ENCODE assay signal across 11 cellular contexts in the genomic region with DNA sequence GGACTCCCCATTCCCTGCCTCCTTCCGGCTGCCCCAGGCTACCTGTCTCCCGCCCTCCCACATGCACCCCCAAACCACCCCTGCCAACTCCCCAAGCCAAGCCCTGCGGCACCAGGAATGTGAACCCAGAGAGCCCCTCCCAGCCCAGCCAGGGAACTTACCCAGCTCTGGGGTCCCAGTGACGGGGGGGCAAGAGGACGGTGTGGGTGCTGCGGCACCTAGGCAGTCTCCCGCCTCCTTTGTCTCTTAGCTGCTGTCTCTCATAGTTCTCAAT. TPM values are rescaled to one million over a fixed set of nuclear protein-coding genes. Genes with fewer than 3 reads are reported as not detected.
DNase-seq lines count a peak whose midpoint lies in the region; ATAC-seq and TF ChIP-seq lines count a peak whose summit lies in the region.
"Had no signal": no experiment of that assay in that cellular context is flagged by ENCODE, and none has a peak within 500 bp of the region (broad histone marks: within the 10 kb centered on the region; RNA-seq: fewer than 3 reads in every experiment).

No MANE protein-coding gene starts in this region.

- no peaks in the 10 kb centered on the region for H3K9me2 ChIP-seq in HCT116 (ENCODE audit: insufficient read depth)
- no peaks in the 10 kb centered on the region for H3K9me2 ChIP-seq in Karpas-422 (replicated peaks; ENCODE audit: insufficient read depth, low read length)

- TF ChIP-seq RAD21 in HCT116 (IDR thresholded peaks at IDR 0.05; ENCODE audit: low read depth) = no peak

- ATAC-seq in HCT116 (no peak), GM21717 (IDR thresholded peaks at IDR 0.05; ENCODE audit: unreplicated experiment) (no peak), HG03025 (IDR thresholded peaks at IDR 0.05; ENCODE audit: low FRiP score, unreplicated experiment) (no peak)
- no peak for ATAC-seq in stimulated activated memory B cell treated with anti-CD40 and anti-IgM and Interleukin-4, amounts not matched to agents 10 μg/mL and 1 μg/mL and 100 μg/mL, for 72 hours
- no peak for ATAC-seq in activated CD8-positive, alpha-beta T cell treated with anti-CD3 and anti-CD28 coated beads, Interleukin-2, amount 10 ng/mL, durations not matched to agents 7 days and 5 days

- H3K9ac ChIP-seq in HCT116 (ENCODE audit: low read length) (peak overlapping the region; percentile 56), Karpas-422 (ENCODE audit: low read length) (no peak overlapping the region)

- H3K36me3 Mint-ChIP-seq in brain = peaks cover 12% of the 10 kb centered on the region
- peaks cover 6% of the 10 kb centered on the region for H3K36me3 Mint-ChIP-seq in stimulated activated memory B cell treated with anti-CD40 and anti-IgM and Interleukin-4, amounts not matched to agents 10 μg/mL and 1 μg/mL and 100 μg/mL, for 72 hours
- H3K36me3 Mint-ChIP-seq in activated CD8-positive, alpha-beta T cell treated with anti-CD3 and anti-CD28 coated beads, Interleukin-2, amount 10 ng/mL, durations not matched to agents 7 days and 5 days (ENCODE audit: low read depth) = peaks cover 1% of the 10 kb centered on the region

- peaks cover 0 to 2% (median 0%) of the 10 kb centered on the region in 5 experiments for H3K9me3 Mint-ChIP-seq in brain
- no peaks in the 10 kb centered on the region for H3K9me3 Mint-ChIP-seq in stimulated activated memory B cell treated with anti-CD40 and anti-IgM and Interleukin-4, amounts not matched to agents 10 μg/mL and 1 μg/mL and 100 μg/mL, for 72 hours
- no peaks in the 10 kb centered on the region for H3K9me3 Mint-ChIP-seq in activated CD8-positive, alpha-beta T cell treated with anti-CD3 and anti-CD28 coated beads, Interleukin-2, amount 10 ng/mL, durations not matched to agents 7 days and 5 days (ENCODE audit: insufficient read depth)
- H3K9me3 Mint-ChIP-seq: central memory CD8-positive, alpha-beta T cell had no signal

- POLR2A ChIA-PET in HCT116 (lab: Charles Lee) = no interaction called here
- POLR2A ChIA-PET in activated CD8-positive, alpha-beta T cell treated with anti-CD3 and anti-CD28 coated beads, Interleukin-2, amount 10 ng/mL, durations not matched to agents 7 days and 5 days (lab: Charles Lee) = no interaction called here

- intact Hi-C loops in HCT116 (cut with micrococcal nuclease) = no loop called here

- H3K4me2 ChIP-seq in HCT116 (ENCODE audit: low read length) (peak overlapping the region; percentile 79), Karpas-422 (ENCODE audit: low read depth, low read length, poor library complexity, severe bottlenecking) (no peak overlapping the region)

- H3K4me3 ChIP-seq in HCT116 (replicated peaks in 1 of 2; ENCODE audit: low read depth in 1 of 2, low read length in 2 of 2) (peak overlapping the region; percentile 38 to 51), Karpas-422 (ENCODE audit: low read length) (no peak overlapping the region)

- peaks cover 27 to 43% of the 10 kb centered on the region in 2 experiments for H3K4me1 ChIP-seq in HCT116 (ENCODE audit: control insufficient read depth in 1 of 2, insufficient read depth in 2 of 2, low read length in 2 of 2)
- H3K4me1 ChIP-seq in Karpas-422 (ENCODE audit: low read length) = peaks cover 6% of the 10 kb centered on the region

- H3K4me1 Mint-ChIP-seq in brain = peaks cover 36% of the 10 kb centered on the region
- H3K4me1 Mint-ChIP-seq in stimulated activated memory B cell treated with anti-CD40 and anti-IgM and Interleukin-4, amounts not matched to agents 10 μg/mL and 1 μg/mL and 100 μg/mL, for 72 hours = peaks cover 20% of the 10 kb centered on the region
- peaks cover 8% of the 10 kb centered on the region for H3K4me1 Mint-ChIP-seq in activated CD8-positive, alpha-beta T cell treated with anti-CD3 and anti-CD28 coated beads, Interleukin-2, amount 10 ng/mL, durations not matched to agents 7 days and 5 days (ENCODE audit: low read depth)

- DNase-seq in HCT116 (ENCODE audit: low read depth, low spot score) = no peak
- peak; percentile 38 for DNase-seq in left kidney (ENCODE audit: low read depth, low spot score)
- DNase-seq in Karpas-422 = no peak
- no peak for DNase-seq in activated CD8-positive, alpha-beta T cell treated with anti-CD3 and anti-CD28 coated beads, Interleukin-2, amount 10 ng/mL, durations not matched to agents 7 days and 5 days
- DNase-seq: activated CD4-positive, CD25-positive, alpha-beta regulatory T cell treated with anti-CD3 and anti-CD28 coated beads, Interleukin-2, amount 50 U/mL, for 72 hours had no signal

- H3K27me3 Mint-ChIP-seq in brain = peaks cover 8% of the 10 kb centered on the region
- peaks cover 34% of the 10 kb centered on the region for H3K27me3 Mint-ChIP-seq in stimulated activated memory B cell treated with anti-CD40 and anti-IgM and Interleukin-4, amounts not matched to agents 10 μg/mL and 1 μg/mL and 100 μg/mL, for 72 hours
- H3K27me3 Mint-ChIP-seq in activated CD8-positive, alpha-beta T cell treated with anti-CD3 and anti-CD28 coated beads, Interleukin-2, amount 10 ng/mL, durations not matched to agents 7 days and 5 days (ENCODE audit: low read depth) = no peaks in the 10 kb centered on the region

- H2AFZ ChIP-seq in HCT116 (ENCODE audit: low read depth, low read length, poor library complexity, severe bottlenecking) (no peak overlapping the region), Karpas-422 (ENCODE audit: low read length) (no peak overlapping the region)

- H4K20me1 ChIP-seq in HCT116 (ENCODE audit: insufficient read depth) (no peaks in the 10 kb centered on the region), Karpas-422 (ENCODE audit: insufficient read depth, low read depth, low read length) (0 out of 2 replicates have a peak, but pooled peaks cover 4% of the 10 kb centered on the region)

- peak overlapping the region; percentile 7 to 91 (median 77) for H3K4me3 Mint-ChIP-seq in brain
- H3K4me3 Mint-ChIP-seq in stimulated activated memory B cell treated with anti-CD40 and anti-IgM and Interleukin-4, amounts not matched to agents 10 μg/mL and 1 μg/mL and 100 μg/mL, for 72 hours = no peak overlapping the region
- H3K4me3 Mint-ChIP-seq in activated CD8-positive, alpha-beta T cell treated with anti-CD3 and anti-CD28 coated beads, Interleukin-2, amount 10 ng/mL, durations not matched to agents 7 days and 5 days = no peak overlapping the region
- H3K4me3 Mint-ChIP-seq: central memory CD8-positive, alpha-beta T cell had no signal

- H3K27me3 ChIP-seq in HCT116 (ENCODE audit: insufficient read depth, low read length) = no peaks in the 10 kb centered on the region
- no peaks in the 10 kb centered on the region for H3K27me3 ChIP-seq in Karpas-422 (ENCODE audit: low read length)

- peak overlapping the region; percentile 75 for H3K27ac ChIP-seq in HCT116 (ENCODE audit: low read depth, low read length)
- no peak overlapping the region for H3K27ac ChIP-seq in Karpas-422 (ENCODE audit: low read length)

- peaks cover 7% of the 10 kb centered on the region for H3K79me2 ChIP-seq in HCT116 (ENCODE audit: insufficient read depth, low read length)
- peaks cover 6% of the 10 kb centered on the region for H3K79me2 ChIP-seq in Karpas-422 (ENCODE audit: low read length)

- H3K36me3 ChIP-seq in HCT116 (ENCODE audit: control insufficient read depth in 1 of 2, insufficient read depth in 2 of 2, low read length in 2 of 2) (no peaks in the 10 kb centered on the region), Karpas-422 (ENCODE audit: insufficient read depth, low read length) (no peaks in the 10 kb centered on the region)

- CTCF ChIA-PET in HCT116 (lab: Charles Lee) = no interaction called here
- CTCF ChIA-PET in activated CD8-positive, alpha-beta T cell treated with anti-CD3 and anti-CD28 coated beads, Interleukin-2, amount 10 ng/mL, durations not matched to agents 7 days and 5 days (lab: Charles Lee) = interaction anchor here (1.6 kb wide), 1 partner anchor 25 kb away, joined by 3 read pairs; no protein-coding TSS in a partner anchor

- RAD21 ChIA-PET in HCT116 (lab: Charles Lee; ENCODE audit: low non-redundant PET in 1 of 2, low total read pairs in 2 of 2, uncharacterized antibody in 2 of 2, unreplicated experiment in 2 of 2) = no interaction called here

- peak overlapping the region; percentile 81 to 98 (median 94) for H3K27ac Mint-ChIP-seq in brain
- peak overlapping the region; percentile 7 for H3K27ac Mint-ChIP-seq in stimulated activated memory B cell treated with anti-CD40 and anti-IgM and Interleukin-4, amounts not matched to agents 10 μg/mL and 1 μg/mL and 100 μg/mL, for 72 hours
- H3K27ac Mint-ChIP-seq in activated CD8-positive, alpha-beta T cell treated with anti-CD3 and anti-CD28 coated beads, Interleukin-2, amount 10 ng/mL, durations not matched to agents 7 days and 5 days = no peak overlapping the region

- no peak for TF ChIP-seq POLR2A in HCT116 (IDR thresholded peaks at IDR 0.05; ENCODE audit: borderline replicate concordance, extremely low read depth, insufficient read depth, insufficient read length)

- H3K9me3 ChIP-seq in HCT116 (ENCODE audit: control insufficient read depth in 1 of 2, insufficient read depth in 1 of 2, low read depth in 1 of 2, low read length in 2 of 2) = no peaks in the 10 kb centered on the region
- H3K9me3 ChIP-seq in Karpas-422 (ENCODE audit: low read length) = no peaks in the 10 kb centered on the region

- no peak for TF ChIP-seq CTCF in HCT116 (IDR thresholded peaks at IDR 0.05 in 2 of 3, conservative IDR thresholded peaks at IDR 0.05 in 1 of 3; ENCODE audit: borderline replicate concordance in 1 of 3, insufficient read depth in 1 of 3, low read depth in 2 of 3, low read length in 2 of 3)
- TF ChIP-seq CTCF in brain (conservative IDR thresholded peaks at IDR 0.05) = no peak

- no TSS peak for BruUV-seq in HCT116 (replicated peaks; lab: Mats Ljungman, UMichigan)

RNA-seq across cellular contexts. Expression of a gene that starts 0.6 kb away (rescaled TPM):
- total RNA-seq in HCT116 (2021; ENCODE audit: unreplicated experiment) = 20.4 TPM
- 14.2 and 14.7 TPM in 2 replicates for polyA plus RNA-seq in HCT116 (2012)
- 3.4 TPM for polyA plus RNA-seq in brain (ENCODE audit: insufficient read depth, low read depth, low replicate concordance)
- not detected in 2 replicates for total RNA-seq in Karpas-422 (2014; rRNA removed; shearing (Covaris generic); ENCODE audit: low replicate concordance)
- 1 to 10 TPM; 4.4 to 4.6 TPM for total RNA-seq in activated CD8-positive, alpha-beta T cell treated with anti-CD3 and anti-CD28 coated beads, Interleukin-2, amount 10 ng/mL, durations not matched to agents 7 days and 5 days

RNA-seq across cellular contexts. Expression of a gene that starts 4.4 kb away (rescaled TPM):
- total RNA-seq in HCT116 (2021; ENCODE audit: unreplicated experiment) = 50.3 TPM
- polyA plus RNA-seq in HCT116 (2012) = 105 and 164 TPM in 2 replicates
- 33.1 TPM for polyA plus RNA-seq in brain (ENCODE audit: insufficient read depth, low read depth, low replicate concordance)
- total RNA-seq in Karpas-422 (2014; rRNA removed; shearing (Covaris generic); ENCODE audit: low replicate concordance) = 22.6 and 31.3 TPM in 2 replicates
- total RNA-seq in activated CD8-positive, alpha-beta T cell treated with anti-CD3 and anti-CD28 coated beads, Interleukin-2, amount 10 ng/mL, durations not matched to agents 7 days and 5 days = 100 to 1,000 TPM; 104 to 124 TPM

RNA-seq across cellular contexts. Expression of a gene that starts 30.7 kb away (rescaled TPM):
- not detected for total RNA-seq in HCT116 (2021; ENCODE audit: unreplicated experiment)
- polyA plus RNA-seq in HCT116 (2012) = 0.04 and 0.10 TPM in 2 replicates
- 0.24 TPM for polyA plus RNA-seq in brain (ENCODE audit: insufficient read depth, low read depth, low replicate concordance)
- not detected in 2 replicates for total RNA-seq in Karpas-422 (2014; rRNA removed; shearing (Covaris generic); ENCODE audit: low replicate concordance)
- not detected for total RNA-seq in activated CD8-positive, alpha-beta T cell treated with anti-CD3 and anti-CD28 coated beads, Interleukin-2, amount 10 ng/mL, durations not matched to agents 7 days and 5 days
- total RNA-seq: NCI-H460 had no signal

RNA-seq across cellular contexts. Expression of a gene that starts 31.6 kb away (rescaled TPM):
- 3.9 TPM for total RNA-seq in HCT116 (2021; ENCODE audit: unreplicated experiment)
- polyA plus RNA-seq in HCT116 (2012) = 2.6 and 3.8 TPM in 2 replicates
- 44.7 TPM for polyA plus RNA-seq in brain (ENCODE audit: insufficient read depth, low read depth, low replicate concordance)
- 1.0 and 1.9 TPM in 2 replicates for total RNA-seq in Karpas-422 (2014; rRNA removed; shearing (Covaris generic); ENCODE audit: low replicate concordance)
- total RNA-seq in activated CD8-positive, alpha-beta T cell treated with anti-CD3 and anti-CD28 coated beads, Interleukin-2, amount 10 ng/mL, durations not matched to agents 7 days and 5 days = 1 to 10 TPM in 1 of 2 experiments, under 1 TPM in 1; 0.89 to 1.1 TPM

RNA-seq across cellular contexts. Expression of a gene that starts 32.3 kb away (rescaled TPM):
- total RNA-seq in HCT116 (2021; ENCODE audit: unreplicated experiment) = 88.8 TPM
- 109 and 113 TPM in 2 replicates for polyA plus RNA-seq in HCT116 (2012)
- polyA plus RNA-seq in brain (ENCODE audit: insufficient read depth, low read depth, low replicate concordance) = 237 TPM
- total RNA-seq in Karpas-422 (2014; rRNA removed; shearing (Covaris generic); ENCODE audit: low replicate concordance) = 57.5 and 98.2 TPM in 2 replicates
- 100 to 1,000 TPM; 229 to 236 TPM for total RNA-seq in activated CD8-positive, alpha-beta T cell treated with anti-CD3 and anti-CD28 coated beads, Interleukin-2, amount 10 ng/mL, durations not matched to agents 7 days and 5 days

Comparison
In these comparisons a context has a peak if more than half of its experiments do, and no peak if none do; other contexts are left out.
1. H3K4me3 Mint-ChIP-seq: peak in brain (5 of 5); none in stimulated activated memory B cell treated with anti-CD40 and anti-IgM and Interleukin-4, amounts not matched to agents 10 μg/mL and 1 μg/mL and 100 μg/mL, for 72 hours (single experiment) and activated CD8-positive, alpha-beta T cell treated with anti-CD3 and anti-CD28 coated beads, Interleukin-2, amount 10 ng/mL, durations not matched to agents 7 days and 5 days (single experiment).